ENCODE assay signal across 1 cellular context in the genomic region with DNA sequence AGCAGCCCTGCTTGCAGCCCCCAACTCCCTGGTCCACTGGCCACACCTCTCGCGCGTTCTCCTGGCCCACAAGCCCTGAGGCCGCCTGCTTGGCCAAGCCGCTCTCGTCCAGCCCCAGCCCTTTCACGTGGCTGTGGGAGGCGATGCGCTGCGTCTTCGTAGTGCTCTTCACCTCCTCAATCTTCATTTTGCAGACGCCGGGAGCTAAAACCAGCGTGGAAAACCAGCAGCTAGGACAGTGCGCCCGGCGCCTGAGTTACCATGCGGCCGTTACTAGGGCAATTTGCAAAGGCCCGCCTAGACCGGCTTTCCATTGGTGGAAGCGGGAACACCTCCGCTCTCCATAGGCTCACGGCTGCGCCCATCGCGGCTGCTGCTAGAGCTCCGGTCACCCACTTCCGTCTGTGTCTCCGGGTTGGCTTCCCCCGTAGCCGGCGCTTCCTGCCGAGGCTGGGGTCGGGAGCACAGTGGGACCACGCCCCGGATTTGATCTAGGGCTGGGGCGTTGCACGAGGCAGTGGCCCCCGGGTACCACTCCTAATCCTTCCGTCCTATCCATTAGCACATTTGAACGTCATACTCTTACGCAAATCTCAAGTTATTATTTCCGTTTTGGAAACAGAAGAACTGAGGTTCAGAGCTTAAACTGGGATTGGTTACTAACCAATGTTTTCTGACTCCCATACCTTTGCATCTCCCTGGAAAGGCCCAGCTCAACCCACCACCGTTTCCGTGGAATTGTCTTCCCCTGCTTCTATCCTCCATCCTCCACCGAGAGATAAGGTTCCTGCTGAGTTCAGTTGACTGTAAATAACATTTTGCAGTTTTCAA.
TF ChIP-seq lines count a peak whose summit lies in the region.

A gene (minus strand): TSS at position 275 of the 831 bp plus-strand sequence. CDS start 88 bp downstream, at position 187.

TF ChIP-seq in K562, 482 proteins besides CTCF, POLR2A, EP300 and RAD21 (continued from another document and continues in another):
- TF ChIP-seq, protein P1, sequence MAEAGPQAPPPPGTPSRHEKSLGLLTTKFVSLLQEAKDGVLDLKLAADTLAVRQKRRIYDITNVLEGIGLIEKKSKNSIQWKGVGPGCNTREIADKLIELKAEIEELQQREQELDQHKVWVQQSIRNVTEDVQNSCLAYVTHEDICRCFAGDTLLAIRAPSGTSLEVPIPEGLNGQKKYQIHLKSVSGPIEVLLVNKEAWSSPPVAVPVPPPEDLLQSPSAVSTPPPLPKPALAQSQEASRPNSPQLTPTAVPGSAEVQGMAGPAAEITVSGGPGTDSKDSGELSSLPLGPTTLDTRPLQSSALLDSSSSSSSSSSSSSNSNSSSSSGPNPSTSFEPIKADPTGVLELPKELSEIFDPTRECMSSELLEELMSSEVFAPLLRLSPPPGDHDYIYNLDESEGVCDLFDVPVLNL (CRISPR knock-in tag; IDR thresholded peaks at IDR 0.05; ENCODE audit: low read depth): no peak
- TF ChIP-seq ZNF431 (CRISPR knock-in tag; IDR thresholded peaks at IDR 0.05) (no peak), MCM5 (IDR thresholded peaks at IDR 0.05; ENCODE audit: low read depth) (no peak), RBM22 (IDR thresholded peaks at IDR 0.05; ENCODE audit: low read depth, low read length, poor library complexity, severe bottlenecking) (no peak), NCOA6 (IDR thresholded peaks at IDR 0.05) (no peak), NCOR1 (IDR thresholded peaks at IDR 0.05) (no peak), DNMT1 (IDR thresholded peaks at IDR 0.05) (no peak), NFATC3 (IDR thresholded peaks at IDR 0.05) (no peak), SP2 (IDR thresholded peaks at IDR 0.05; ENCODE audit: extremely low read depth, low read depth, low read length, poor library complexity, severe bottlenecking) (peak; percentile 81), ZNF77 (CRISPR knock-in tag; IDR thresholded peaks at IDR 0.05) (no peak), POLR2B (IDR thresholded peaks at IDR 0.05; ENCODE audit: low read depth, partially characterized antibody) (no peak), PPARD (CRISPR knock-in tag; IDR thresholded peaks at IDR 0.05) (no peak), ZKSCAN8 (CRISPR knock-in tag; IDR thresholded peaks at IDR 0.05) (no peak), ETV1 (tag; conservative IDR thresholded peaks at IDR 0.05; ENCODE audit: low read depth) (peak; percentile 90), SAFB2 (IDR thresholded peaks at IDR 0.05; ENCODE audit: borderline replicate concordance, low read depth, low read length, severe bottlenecking) (no peak), BHLHE40 (IDR thresholded peaks at IDR 0.05; ENCODE audit: low read length) (peak; percentile 35; the same call in 1 of the 2 replicates), ELF1 (tag; IDR thresholded peaks at IDR 0.05) (peak; percentile 79), CC2D1A (IDR thresholded peaks at IDR 0.05) (no peak), XRCC5 (IDR thresholded peaks at IDR 0.05; ENCODE audit: low read depth, low read length) (peak; percentile 57; the same call in 1 of the 2 replicates), ESRRB (CRISPR knock-in tag; IDR thresholded peaks at IDR 0.05; ENCODE audit: borderline replicate concordance) (no peak), POLR2G (IDR thresholded peaks at IDR 0.05; ENCODE audit: low read depth, low read length) (peak; percentile 81), CCAR2 (IDR thresholded peaks at IDR 0.05; ENCODE audit: low read depth, low read length) (no peak), ILF3 (IDR thresholded peaks at IDR 0.05; ENCODE audit: borderline replicate concordance) (no peak), KDM5B (IDR thresholded peaks at IDR 0.05; ENCODE audit: insufficient replicate concordance, low read depth, low read length) (peak; percentile 56), OTX1 (CRISPR knock-in tag; IDR thresholded peaks at IDR 0.05) (no peak), ZBTB8A (IDR thresholded peaks at IDR 0.05; ENCODE audit: partially characterized antibody) (no peak), ZNF140 (CRISPR knock-in tag; IDR thresholded peaks at IDR 0.05) (no peak), TBP (optimal IDR thresholded peaks at IDR 0.05; ENCODE audit: low read depth, low read length) (peak; percentile 48), HLTF (IDR thresholded peaks at IDR 0.05) (no peak), RUNX1 (IDR thresholded peaks at IDR 0.05; ENCODE audit: low read depth) (no peak), RBM39 (optimal IDR thresholded peaks at IDR 0.05; ENCODE audit: low read depth, low read length) (no peak), SAP30 (IDR thresholded peaks at IDR 0.05; ENCODE audit: borderline replicate concordance, insufficient read depth, low read depth, low read length, poor library complexity, severe bottlenecking) (peak; percentile 95), BMI1 (IDR thresholded peaks at IDR 0.05; ENCODE audit: low read length) (no peak), SMAD4 (CRISPR knock-in tag; conservative IDR thresholded peaks at IDR 0.05) (peak; percentile 44; the same call in 1 of the 2 replicates), TRIM24 (IDR thresholded peaks at IDR 0.05) (peak in 1 of 2 experiments; percentile 97; a peak in 2 of 4 replicates), HNRNPK (IDR thresholded peaks at IDR 0.05; ENCODE audit: low read depth, low read length, poor library complexity, severe bottlenecking) (no peak), ZNF347 (CRISPR knock-in tag; IDR thresholded peaks at IDR 0.05; ENCODE audit: low read depth) (no peak)
- TF ChIP-seq, protein P2, sequence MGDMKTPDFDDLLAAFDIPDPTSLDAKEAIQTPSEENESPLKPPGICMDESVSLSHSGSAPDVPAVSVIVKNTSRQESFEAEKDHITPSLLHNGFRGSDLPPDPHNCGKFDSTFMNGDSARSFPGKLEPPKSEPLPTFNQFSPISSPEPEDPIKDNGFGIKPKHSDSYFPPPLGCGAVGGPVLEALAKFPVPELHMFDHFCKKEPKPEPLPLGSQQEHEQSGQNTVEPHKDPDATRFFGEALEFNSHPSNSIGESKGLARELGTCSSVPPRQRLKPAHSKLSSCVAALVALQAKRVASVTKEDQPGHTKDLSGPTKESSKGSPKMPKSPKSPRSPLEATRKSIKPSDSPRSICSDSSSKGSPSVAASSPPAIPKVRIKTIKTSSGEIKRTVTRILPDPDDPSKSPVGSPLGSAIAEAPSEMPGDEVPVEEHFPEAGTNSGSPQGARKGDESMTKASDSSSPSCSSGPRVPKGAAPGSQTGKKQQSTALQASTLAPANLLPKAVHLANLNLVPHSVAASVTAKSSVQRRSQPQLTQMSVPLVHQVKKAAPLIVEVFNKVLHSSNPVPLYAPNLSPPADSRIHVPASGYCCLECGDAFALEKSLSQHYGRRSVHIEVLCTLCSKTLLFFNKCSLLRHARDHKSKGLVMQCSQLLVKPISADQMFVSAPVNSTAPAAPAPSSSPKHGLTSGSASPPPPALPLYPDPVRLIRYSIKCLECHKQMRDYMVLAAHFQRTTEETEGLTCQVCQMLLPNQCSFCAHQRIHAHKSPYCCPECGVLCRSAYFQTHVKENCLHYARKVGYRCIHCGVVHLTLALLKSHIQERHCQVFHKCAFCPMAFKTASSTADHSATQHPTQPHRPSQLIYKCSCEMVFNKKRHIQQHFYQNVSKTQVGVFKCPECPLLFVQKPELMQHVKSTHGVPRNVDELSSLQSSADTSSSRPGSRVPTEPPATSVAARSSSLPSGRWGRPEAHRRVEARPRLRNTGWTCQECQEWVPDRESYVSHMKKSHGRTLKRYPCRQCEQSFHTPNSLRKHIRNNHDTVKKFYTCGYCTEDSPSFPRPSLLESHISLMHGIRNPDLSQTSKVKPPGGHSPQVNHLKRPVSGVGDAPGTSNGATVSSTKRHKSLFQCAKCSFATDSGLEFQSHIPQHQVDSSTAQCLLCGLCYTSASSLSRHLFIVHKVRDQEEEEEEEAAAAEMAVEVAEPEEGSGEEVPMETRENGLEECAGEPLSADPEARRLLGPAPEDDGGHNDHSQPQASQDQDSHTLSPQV (IDR thresholded peaks at IDR 0.05): peak; percentile 69
- TF ChIP-seq, protein P3, sequence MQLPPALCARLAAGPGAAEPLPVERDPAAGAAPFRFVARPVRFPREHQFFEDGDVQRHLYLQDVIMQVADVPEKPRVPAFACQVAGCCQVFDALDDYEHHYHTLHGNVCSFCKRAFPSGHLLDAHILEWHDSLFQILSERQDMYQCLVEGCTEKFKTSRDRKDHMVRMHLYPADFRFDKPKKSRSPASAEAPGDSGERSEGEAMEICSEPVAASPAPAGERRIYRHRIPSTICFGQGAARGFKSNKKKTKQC (CRISPR knock-in tag; IDR thresholded peaks at IDR 0.05): no peak
- TF ChIP-seq, protein P4, sequence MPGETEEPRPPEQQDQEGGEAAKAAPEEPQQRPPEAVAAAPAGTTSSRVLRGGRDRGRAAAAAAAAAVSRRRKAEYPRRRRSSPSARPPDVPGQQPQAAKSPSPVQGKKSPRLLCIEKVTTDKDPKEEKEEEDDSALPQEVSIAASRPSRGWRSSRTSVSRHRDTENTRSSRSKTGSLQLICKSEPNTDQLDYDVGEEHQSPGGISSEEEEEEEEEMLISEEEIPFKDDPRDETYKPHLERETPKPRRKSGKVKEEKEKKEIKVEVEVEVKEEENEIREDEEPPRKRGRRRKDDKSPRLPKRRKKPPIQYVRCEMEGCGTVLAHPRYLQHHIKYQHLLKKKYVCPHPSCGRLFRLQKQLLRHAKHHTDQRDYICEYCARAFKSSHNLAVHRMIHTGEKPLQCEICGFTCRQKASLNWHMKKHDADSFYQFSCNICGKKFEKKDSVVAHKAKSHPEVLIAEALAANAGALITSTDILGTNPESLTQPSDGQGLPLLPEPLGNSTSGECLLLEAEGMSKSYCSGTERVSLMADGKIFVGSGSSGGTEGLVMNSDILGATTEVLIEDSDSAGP (CRISPR knock-in tag; IDR thresholded peaks at IDR 0.05): no peak
- TF ChIP-seq, protein P5, sequence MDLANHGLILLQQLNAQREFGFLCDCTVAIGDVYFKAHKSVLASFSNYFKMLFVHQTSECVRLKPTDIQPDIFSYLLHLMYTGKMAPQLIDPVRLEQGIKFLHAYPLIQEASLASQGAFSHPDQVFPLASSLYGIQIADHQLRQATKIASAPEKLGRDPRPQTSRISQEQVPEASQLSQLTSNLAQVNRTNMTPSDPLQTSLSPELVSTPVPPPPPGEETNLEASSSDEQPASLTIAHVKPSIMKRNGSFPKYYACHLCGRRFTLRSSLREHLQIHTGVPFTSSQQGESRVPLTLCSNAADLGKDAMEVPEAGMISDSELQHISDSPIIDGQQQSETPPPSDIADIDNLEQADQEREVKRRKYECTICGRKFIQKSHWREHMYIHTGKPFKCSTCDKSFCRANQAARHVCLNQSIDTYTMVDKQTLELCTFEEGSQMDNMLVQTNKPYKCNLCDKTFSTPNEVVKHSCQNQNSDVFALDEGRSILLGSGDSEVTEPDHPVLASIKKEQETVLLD (IDR thresholded peaks at IDR 0.05): no peak
- TF ChIP-seq, protein P6, sequence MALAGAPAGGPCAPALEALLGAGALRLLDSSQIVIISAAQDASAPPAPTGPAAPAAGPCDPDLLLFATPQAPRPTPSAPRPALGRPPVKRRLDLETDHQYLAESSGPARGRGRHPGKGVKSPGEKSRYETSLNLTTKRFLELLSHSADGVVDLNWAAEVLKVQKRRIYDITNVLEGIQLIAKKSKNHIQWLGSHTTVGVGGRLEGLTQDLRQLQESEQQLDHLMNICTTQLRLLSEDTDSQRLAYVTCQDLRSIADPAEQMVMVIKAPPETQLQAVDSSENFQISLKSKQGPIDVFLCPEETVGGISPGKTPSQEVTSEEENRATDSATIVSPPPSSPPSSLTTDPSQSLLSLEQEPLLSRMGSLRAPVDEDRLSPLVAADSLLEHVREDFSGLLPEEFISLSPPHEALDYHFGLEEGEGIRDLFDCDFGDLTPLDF (CRISPR knock-in tag; IDR thresholded peaks at IDR 0.05): 0 out of 2 replicates have a peak, but pooled peaks have one; percentile 23
- TF ChIP-seq, protein P7, sequence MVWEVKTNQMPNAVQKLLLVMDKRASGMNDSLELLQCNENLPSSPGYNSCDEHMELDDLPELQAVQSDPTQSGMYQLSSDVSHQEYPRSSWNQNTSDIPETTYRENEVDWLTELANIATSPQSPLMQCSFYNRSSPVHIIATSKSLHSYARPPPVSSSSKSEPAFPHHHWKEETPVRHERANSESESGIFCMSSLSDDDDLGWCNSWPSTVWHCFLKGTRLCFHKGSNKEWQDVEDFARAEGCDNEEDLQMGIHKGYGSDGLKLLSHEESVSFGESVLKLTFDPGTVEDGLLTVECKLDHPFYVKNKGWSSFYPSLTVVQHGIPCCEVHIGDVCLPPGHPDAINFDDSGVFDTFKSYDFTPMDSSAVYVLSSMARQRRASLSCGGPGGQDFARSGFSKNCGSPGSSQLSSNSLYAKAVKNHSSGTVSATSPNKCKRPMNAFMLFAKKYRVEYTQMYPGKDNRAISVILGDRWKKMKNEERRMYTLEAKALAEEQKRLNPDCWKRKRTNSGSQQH (CRISPR knock-in tag; IDR thresholded peaks at IDR 0.05): no peak
- TF ChIP-seq, protein P8, sequence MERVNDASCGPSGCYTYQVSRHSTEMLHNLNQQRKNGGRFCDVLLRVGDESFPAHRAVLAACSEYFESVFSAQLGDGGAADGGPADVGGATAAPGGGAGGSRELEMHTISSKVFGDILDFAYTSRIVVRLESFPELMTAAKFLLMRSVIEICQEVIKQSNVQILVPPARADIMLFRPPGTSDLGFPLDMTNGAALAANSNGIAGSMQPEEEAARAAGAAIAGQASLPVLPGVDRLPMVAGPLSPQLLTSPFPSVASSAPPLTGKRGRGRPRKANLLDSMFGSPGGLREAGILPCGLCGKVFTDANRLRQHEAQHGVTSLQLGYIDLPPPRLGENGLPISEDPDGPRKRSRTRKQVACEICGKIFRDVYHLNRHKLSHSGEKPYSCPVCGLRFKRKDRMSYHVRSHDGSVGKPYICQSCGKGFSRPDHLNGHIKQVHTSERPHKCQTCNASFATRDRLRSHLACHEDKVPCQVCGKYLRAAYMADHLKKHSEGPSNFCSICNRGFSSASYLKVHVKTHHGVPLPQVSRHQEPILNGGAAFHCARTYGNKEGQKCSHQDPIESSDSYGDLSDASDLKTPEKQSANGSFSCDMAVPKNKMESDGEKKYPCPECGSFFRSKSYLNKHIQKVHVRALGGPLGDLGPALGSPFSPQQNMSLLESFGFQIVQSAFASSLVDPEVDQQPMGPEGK (CRISPR knock-in tag; IDR thresholded peaks at IDR 0.05; ENCODE audit: borderline replicate concordance): no peak
- TF ChIP-seq, protein P9, sequence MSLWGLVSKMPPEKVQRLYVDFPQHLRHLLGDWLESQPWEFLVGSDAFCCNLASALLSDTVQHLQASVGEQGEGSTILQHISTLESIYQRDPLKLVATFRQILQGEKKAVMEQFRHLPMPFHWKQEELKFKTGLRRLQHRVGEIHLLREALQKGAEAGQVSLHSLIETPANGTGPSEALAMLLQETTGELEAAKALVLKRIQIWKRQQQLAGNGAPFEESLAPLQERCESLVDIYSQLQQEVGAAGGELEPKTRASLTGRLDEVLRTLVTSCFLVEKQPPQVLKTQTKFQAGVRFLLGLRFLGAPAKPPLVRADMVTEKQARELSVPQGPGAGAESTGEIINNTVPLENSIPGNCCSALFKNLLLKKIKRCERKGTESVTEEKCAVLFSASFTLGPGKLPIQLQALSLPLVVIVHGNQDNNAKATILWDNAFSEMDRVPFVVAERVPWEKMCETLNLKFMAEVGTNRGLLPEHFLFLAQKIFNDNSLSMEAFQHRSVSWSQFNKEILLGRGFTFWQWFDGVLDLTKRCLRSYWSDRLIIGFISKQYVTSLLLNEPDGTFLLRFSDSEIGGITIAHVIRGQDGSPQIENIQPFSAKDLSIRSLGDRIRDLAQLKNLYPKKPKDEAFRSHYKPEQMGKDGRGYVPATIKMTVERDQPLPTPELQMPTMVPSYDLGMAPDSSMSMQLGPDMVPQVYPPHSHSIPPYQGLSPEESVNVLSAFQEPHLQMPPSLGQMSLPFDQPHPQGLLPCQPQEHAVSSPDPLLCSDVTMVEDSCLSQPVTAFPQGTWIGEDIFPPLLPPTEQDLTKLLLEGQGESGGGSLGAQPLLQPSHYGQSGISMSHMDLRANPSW (CRISPR knock-in tag; IDR thresholded peaks at IDR 0.05): no peak
